Comparison of ENCODE assay signal across 8 cellular contexts in the genomic region with DNA sequence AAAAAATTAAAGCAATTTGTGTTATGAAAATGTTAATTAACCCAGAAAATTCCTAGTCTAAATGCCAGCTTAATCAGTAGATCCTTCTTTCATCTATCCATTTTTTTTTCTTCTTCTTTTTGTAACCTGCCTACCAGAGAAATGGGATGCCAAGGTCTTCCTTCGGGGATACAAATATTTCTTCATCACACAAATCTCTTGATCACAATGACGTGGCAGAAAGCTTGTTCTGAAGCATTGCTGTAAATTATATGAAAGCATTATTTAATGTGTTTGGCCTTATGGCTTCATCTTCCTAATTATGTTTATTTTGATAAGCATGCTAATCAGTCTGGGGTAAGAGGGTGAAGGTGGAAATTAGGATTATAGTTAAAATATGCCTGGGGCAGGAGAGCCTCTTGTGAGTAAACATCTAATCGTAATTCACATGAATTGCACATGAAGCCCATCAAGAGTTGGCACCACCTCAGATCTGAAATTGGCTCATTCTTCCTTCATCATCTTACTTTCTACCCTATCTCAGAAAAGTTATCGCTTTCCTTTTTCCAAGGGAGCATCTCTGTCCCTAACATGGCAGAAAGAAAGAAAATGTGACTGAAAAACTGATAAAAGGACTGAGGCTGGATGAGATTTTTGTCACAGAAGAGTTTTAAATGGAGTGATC.
"Had no signal": no experiment of that assay in that cellular context is flagged by ENCODE, and none has a peak within 500 bp of the region (broad histone marks: within the 10 kb centered on the region; RNA-seq: fewer than 3 reads in every experiment).

No MANE protein-coding gene starts in this region.

- H3K36me3 ChIP-seq: brain microvascular endothelial cell, esophagus muscularis mucosa, neutrophil had no signal

- ATAC-seq: T-cell had no signal

- H3K4me3 ChIP-seq: esophagus muscularis mucosa, lung had no signal

- H3K9me3 ChIP-seq: esophagus muscularis mucosa, neutrophil had no signal

- H3K27me3 ChIP-seq: brain microvascular endothelial cell, esophagus muscularis mucosa had no signal

- DNase-seq: cortex of kidney; effector CD4-positive, alpha-beta T cell; naive B cell had no signal

- H3K27ac ChIP-seq: brain microvascular endothelial cell, esophagus muscularis mucosa, neutrophil had no signal
